Comparison of ENCODE assay signal across 11 cellular contexts in genomic region chr4:73816814-73817213, GRCh38. TPM values are rescaled to one million over a fixed set of nuclear protein-coding genes. Genes with fewer than 3 reads are reported as not detected.
DNase-seq lines count a peak whose midpoint lies in the region; ATAC-seq and TF ChIP-seq lines count a peak whose summit lies in the region.
"Had no signal": no experiment of that assay in that cellular context is flagged by ENCODE, and none has a peak within 500 bp of the region (broad histone marks: within the 10 kb centered on the region; RNA-seq: fewer than 3 reads in every experiment).

No MANE protein-coding gene starts in this region.

- no peak overlapping the region for H3K27ac ChIP-seq in esophagus squamous epithelium

- WGBS in esophagus squamous epithelium, 2 donors: 22 to 28% methylated on average over 3 of the region's 3 CpGs

- no peak for ATAC-seq in GM21367 (IDR thresholded peaks at IDR 0.05; ENCODE audit: unreplicated experiment)
- no peak for ATAC-seq in HG02642 (IDR thresholded peaks at IDR 0.05; ENCODE audit: poor library complexity, unreplicated experiment)

- no peaks in the 10 kb centered on the region for H3K36me3 ChIP-seq in esophagus squamous epithelium

- no peaks in the 10 kb centered on the region for H3K27me3 ChIP-seq in esophagus squamous epithelium

- peak; percentile 62 for DNase-seq in AG08395 (ENCODE audit: low spot score)
- DNase-seq in HT-29 (ENCODE audit: low spot score): peak; percentile 70
- peak; percentile 65 for DNase-seq in astrocyte of the cerebellum (ENCODE audit: low read depth)
- DNase-seq in iris pigment epithelial cell (ENCODE audit: low read depth): peak; percentile 97
- no peak for DNase-seq in esophagus squamous epithelium (lab: John Stamatoyannopoulos, UW)
- no peak for DNase-seq in NK-92 (lab: John Stamatoyannopoulos, UW; ENCODE audit: unreplicated experiment)
- DNase-seq: caudate nucleus; CD4-positive, alpha-beta memory T cell; occipital lobe had no signal

- in situ Hi-C loops in astrocyte of the cerebellum (cut with HindIII; ENCODE audit: low sequenced_read_pairs): no loop called here

- H3K4me1 ChIP-seq in esophagus squamous epithelium: no peaks in the 10 kb centered on the region

- H3K9me3 ChIP-seq in esophagus squamous epithelium: no peaks in the 10 kb centered on the region

- intact Hi-C loops in esophagus squamous epithelium (cut with DNase I): no loop called here

- no peak for TF ChIP-seq CTCF in astrocyte of the cerebellum (IDR thresholded peaks at IDR 0.05; ENCODE audit: low read depth, low read length, missing control alignments)
- TF ChIP-seq CTCF in esophagus squamous epithelium (IDR thresholded peaks at IDR 0.05): no peak

- no peak for TF ChIP-seq POLR2A in esophagus squamous epithelium (IDR thresholded peaks at IDR 0.05)

- H3K4me3 ChIP-seq in astrocyte of the cerebellum (ENCODE audit: low read depth, low read length) (no peak overlapping the region), esophagus squamous epithelium (no peak overlapping the region)

RNA-seq across cellular contexts. Expression of gene CXCL6, which starts 19.7 kb away (rescaled TPM):
- 0.29 and 2.3 TPM in 2 replicates for total RNA-seq in HT-29 (2014; rRNA removed; shearing (Covaris generic))
- 10 to 100 TPM in 1 of 4 donors, 1 to 10 TPM in 1, under 1 TPM in 1, not detected in 1; 0.57 to 10.1 (median 9.4) TPM for total RNA-seq in esophagus squamous epithelium
- total RNA-seq: CD4-positive, alpha-beta memory T cell had no signal

RNA-seq across cellular contexts. Expression of gene PF4V1, which starts 36.3 kb away (rescaled TPM):
- not detected in 2 replicates for total RNA-seq in HT-29 (2014; rRNA removed; shearing (Covaris generic))
- not detected for total RNA-seq in esophagus squamous epithelium
- total RNA-seq: CD4-positive, alpha-beta memory T cell had no signal

RNA-seq across cellular contexts. Expression of gene CXCL1, which starts 52.4 kb away (rescaled TPM):
- total RNA-seq in HT-29 (2014; rRNA removed; shearing (Covaris generic)): 3.6 and 5.2 TPM in 2 replicates
- 100 to 1,000 TPM in 1 of 4 donors, 10 to 100 TPM in 2, 1 to 10 TPM in 1; 9.5 to 152 (median 50.1) TPM for total RNA-seq in esophagus squamous epithelium
- total RNA-seq: CD4-positive, alpha-beta memory T cell had no signal

Comparison
In these comparisons a context has a peak if more than half of its experiments do, and no peak if none do; other contexts are left out.
1. DNase-seq: peak in AG08395 (single experiment), HT-29 (single experiment), astrocyte of the cerebellum (single experiment) and iris pigment epithelial cell (single experiment); none in esophagus squamous epithelium (single experiment) and NK-92 (single experiment).